ENCODE assay signal across 1 cellular context in the genomic region with DNA sequence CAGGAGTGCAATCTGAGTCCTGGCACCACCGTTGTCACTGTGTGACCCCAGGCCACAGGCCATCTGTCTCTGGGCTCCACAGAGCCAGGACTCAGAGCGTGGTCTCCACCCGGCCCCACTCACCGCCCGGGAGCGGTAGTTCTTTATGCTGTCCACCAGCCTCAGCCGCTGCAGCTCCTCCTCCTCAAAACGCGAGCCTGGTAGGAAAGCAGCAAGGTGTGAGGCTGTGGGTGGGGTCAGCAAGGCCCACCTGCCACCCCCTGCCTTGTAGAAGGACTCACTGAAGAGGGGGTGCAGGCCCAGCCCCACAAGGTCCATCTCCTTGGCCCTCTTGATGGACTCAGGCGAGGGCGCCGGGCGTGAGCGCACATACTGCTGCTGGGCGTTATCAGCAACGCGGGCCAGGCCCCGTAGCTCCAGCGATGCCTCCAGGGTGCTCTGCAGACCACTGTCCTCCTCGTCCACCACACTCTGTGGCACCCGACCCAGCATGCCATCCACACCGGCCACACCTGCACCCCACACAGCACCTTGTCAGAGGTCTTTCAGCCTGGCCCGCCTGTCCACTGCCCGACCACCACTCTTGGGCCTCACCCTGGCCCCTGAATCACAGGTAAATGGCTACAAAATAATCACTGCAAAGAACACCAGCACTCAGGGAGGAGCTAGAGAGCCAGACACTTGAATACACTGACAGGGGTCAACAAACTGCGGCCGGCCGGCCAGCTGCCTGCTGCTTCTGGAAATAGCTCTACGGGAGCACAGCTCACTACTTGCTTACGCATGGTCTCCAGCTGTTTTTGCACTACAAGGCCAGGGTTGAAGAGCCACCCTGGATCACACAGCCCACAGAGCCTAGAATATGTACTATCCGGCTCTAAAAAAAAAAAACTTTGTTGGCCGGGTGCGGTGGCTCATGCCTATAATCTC.
TF ChIP-seq lines count a peak whose summit lies in the region.

No MANE protein-coding gene starts in this region.

TF ChIP-seq in WTC11, 78 proteins besides CTCF, POLR2A, EP300 and RAD21 (continued from another document):
- no peak for TF ChIP-seq NFYB (CRISPR knock-in tag; conservative IDR thresholded peaks at IDR 0.05; ENCODE audit: low read depth)
- no peak for TF ChIP-seq PRDM15 (CRISPR knock-in tag; IDR thresholded peaks at IDR 0.05)
- TF ChIP-seq ZBTB43 (CRISPR knock-in tag; IDR thresholded peaks at IDR 0.05), result no peak
- TF ChIP-seq ZNF416 (CRISPR knock-in tag; IDR thresholded peaks at IDR 0.05), result no peak
- no peak for TF ChIP-seq TCF7 (CRISPR knock-in tag; IDR thresholded peaks at IDR 0.05; ENCODE audit: low read depth)
- TF ChIP-seq SMAD4 (CRISPR knock-in tag; IDR thresholded peaks at IDR 0.05), result no peak
- TF ChIP-seq TEAD4 (CRISPR knock-in tag; IDR thresholded peaks at IDR 0.05), result no peak
- TF ChIP-seq, protein P1, sequence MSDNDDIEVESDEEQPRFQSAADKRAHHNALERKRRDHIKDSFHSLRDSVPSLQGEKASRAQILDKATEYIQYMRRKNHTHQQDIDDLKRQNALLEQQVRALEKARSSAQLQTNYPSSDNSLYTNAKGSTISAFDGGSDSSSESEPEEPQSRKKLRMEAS (CRISPR knock-in tag; IDR thresholded peaks at IDR 0.05), result no peak
- no peak for TF ChIP-seq E2F5 (CRISPR knock-in tag; IDR thresholded peaks at IDR 0.05)
- TF ChIP-seq ZNF423 (CRISPR knock-in tag; IDR thresholded peaks at IDR 0.05), result no peak
- no peak for TF ChIP-seq HMGXB4 (CRISPR knock-in tag; IDR thresholded peaks at IDR 0.05)
- no peak for TF ChIP-seq GABPB1 (CRISPR knock-in tag; IDR thresholded peaks at IDR 0.05)
- TF ChIP-seq CBFB (CRISPR knock-in tag; IDR thresholded peaks at IDR 0.05; ENCODE audit: low read depth), result no peak
- no peak for TF ChIP-seq ESRRA (CRISPR knock-in tag; IDR thresholded peaks at IDR 0.05; ENCODE audit: borderline replicate concordance)
- TF ChIP-seq, protein P2, sequence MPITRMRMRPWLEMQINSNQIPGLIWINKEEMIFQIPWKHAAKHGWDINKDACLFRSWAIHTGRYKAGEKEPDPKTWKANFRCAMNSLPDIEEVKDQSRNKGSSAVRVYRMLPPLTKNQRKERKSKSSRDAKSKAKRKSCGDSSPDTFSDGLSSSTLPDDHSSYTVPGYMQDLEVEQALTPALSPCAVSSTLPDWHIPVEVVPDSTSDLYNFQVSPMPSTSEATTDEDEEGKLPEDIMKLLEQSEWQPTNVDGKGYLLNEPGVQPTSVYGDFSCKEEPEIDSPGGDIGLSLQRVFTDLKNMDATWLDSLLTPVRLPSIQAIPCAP (CRISPR knock-in tag; IDR thresholded peaks at IDR 0.05), result no peak
- TF ChIP-seq FOXK1 (CRISPR knock-in tag; IDR thresholded peaks at IDR 0.05), result no peak
- no peak for TF ChIP-seq NR3C1 (CRISPR knock-in tag; conservative IDR thresholded peaks at IDR 0.05; ENCODE audit: low read depth)
